33 cellular contexts compared by ENCODE assay signal in the genomic region with DNA sequence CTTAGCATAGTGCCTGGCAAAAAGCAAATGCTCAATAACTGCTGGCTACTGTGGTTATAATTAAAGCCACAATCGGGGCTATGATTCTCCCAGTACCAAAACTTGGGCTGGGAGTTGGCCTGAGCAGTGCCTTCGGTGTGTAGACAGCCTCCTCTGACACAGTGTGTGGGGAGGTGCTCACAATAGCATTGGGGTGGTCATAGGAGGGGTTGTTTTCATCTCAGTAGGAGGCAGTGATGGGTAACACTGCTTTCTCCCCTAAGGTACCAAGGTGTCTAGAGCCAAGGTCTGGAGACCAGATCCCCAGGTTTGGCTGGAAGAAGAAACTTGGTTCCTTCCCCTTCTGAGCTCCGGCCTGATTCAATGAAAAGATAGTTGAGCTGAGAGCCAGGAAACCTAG.
"Had no signal": no experiment of that assay in that cellular context is flagged by ENCODE, and none has a peak within 500 bp of the region (broad histone marks: within the 10 kb centered on the region; RNA-seq: fewer than 3 reads in every experiment).

No MANE protein-coding gene starts in this region.

- H3K27ac ChIP-seq: body of pancreas, heart right ventricle, WERI-Rb-1 had no signal

- H3K9me3 ChIP-seq: adrenal gland, body of pancreas, esophagus squamous epithelium, gastroesophageal sphincter, heart right ventricle had no signal

- H3K4me1 ChIP-seq: body of pancreas had no signal

- H3K4me3 ChIP-seq: adrenal gland, body of pancreas, esophagus squamous epithelium, gastroesophageal sphincter, heart right ventricle had no signal

- H3K27me3 ChIP-seq: adrenal gland, body of pancreas, gastroesophageal sphincter, heart right ventricle had no signal

- H3K4me1 Mint-ChIP-seq: activated B cell treated with CpG ODN at 0.5 μM for 24 hours; activated CD8-positive, alpha-beta memory T cell treated with anti-CD3 and anti-CD28 coated beads, Interleukin-2, amount 10 ng/mL, durations not matched to agents 7 days and 5 days; activated naive CD4-positive, alpha-beta T cell treated with anti-CD3 and anti-CD28 coated beads, Interleukin-2, amount 50 U/mL, for 24 hours; activated naive CD8-positive, alpha-beta T cell treated with anti-CD3 and anti-CD28 coated beads for 36 hours; activated naive CD8-positive, alpha-beta T cell treated with anti-CD3 and anti-CD28 coated beads, Interleukin-2, amount 50 U/mL, for 24 hours; T-helper 17 cell had no signal

- H3K4me3 Mint-ChIP-seq: activated B cell treated with CpG ODN at 0.5 μM for 24 hours; activated CD4-positive, alpha-beta memory T cell treated with anti-CD3 and anti-CD28 coated beads for 36 hours; activated CD8-positive, alpha-beta memory T cell treated with anti-CD3 and anti-CD28 coated beads, Interleukin-2, amount 10 ng/mL, durations not matched to agents 7 days and 5 days; activated CD8-positive, alpha-beta T cell treated with anti-CD3 and anti-CD28 coated beads, Interleukin-2, amount 10 ng/mL, durations not matched to agents 7 days and 5 days; activated naive CD4-positive, alpha-beta T cell treated with anti-CD3 and anti-CD28 coated beads for 36 hours; activated naive CD4-positive, alpha-beta T cell treated with anti-CD3 and anti-CD28 coated beads, Interleukin-2, amount 50 U/mL, for 24 hours; activated naive CD8-positive, alpha-beta T cell treated with anti-CD3 and anti-CD28 coated beads for 36 hours; activated naive CD8-positive, alpha-beta T cell treated with anti-CD3 and anti-CD28 coated beads, Interleukin-2, amount 50 U/mL, for 24 hours; activated T-helper 1 cell treated with anti-CD3 and anti-CD28 coated beads, Interleukin-12 subunit alpha, Interleukin-12 subunit beta, Interleukin-2, Interleukin-4 antibody, amounts not matched to agents 30 ng/mL and 10 ng/mL and 1 ng/mL, durations not matched to agents 14 hours and 24 hours and 36 hours; effector memory CD8-positive, alpha-beta T cell; T-helper 17 cell; T-helper 2 cell treated with Interferon-gamma antibody and Interleukin-4, amounts not matched to agents 5 μg/mL and 100 μg/mL, for 36 hours had no signal

- DNase-seq: activated B cell treated with CpG ODN at 0.5 μM for 24 hours; activated CD4-positive, alpha-beta memory T cell treated with anti-CD3 and anti-CD28 coated beads for 36 hours; activated CD4-positive, alpha-beta T cell treated with anti-CD3 and anti-CD28 coated beads for 48 hours; activated CD8-positive, alpha-beta memory T cell treated with anti-CD3 and anti-CD28 coated beads, Interleukin-2, amount 10 ng/mL, durations not matched to agents 7 days and 5 days; activated CD8-positive, alpha-beta memory T cell treated with anti-CD3 and anti-CD28 coated beads, Interleukin-2, amount 50 U/mL, for 4 hours; activated CD8-positive, alpha-beta T cell treated with anti-CD3 and anti-CD28 coated beads, Interleukin-2, amount 10 ng/mL, durations not matched to agents 7 days and 5 days; activated effector memory CD4-positive, alpha-beta T cell treated with anti-CD3 and anti-CD28 coated beads, Interleukin-2, amount 50 U/mL, for 16 hours; activated naive CD4-positive, alpha-beta T cell treated with anti-CD3 and anti-CD28 coated beads for 36 hours; activated naive CD8-positive, alpha-beta T cell treated with anti-CD3 and anti-CD28 coated beads for 36 hours; activated naive CD8-positive, alpha-beta T cell treated with anti-CD3 and anti-CD28 coated beads, Interleukin-2, amount 50 U/mL, for 24 hours; activated T-cell treated with anti-CD3 and anti-CD28 coated beads, Interleukin-2, amount 50 U/mL, for 1 hour; activated T-cell treated with anti-CD3 and anti-CD28 coated beads, Interleukin-2, amount 50 U/mL, for 48 hours; amygdala; aorta; body of pancreas; caudate nucleus; cortex of kidney; dermis blood vessel endothelial cell; effector CD4-positive, alpha-beta T cell; effector memory CD8-positive, alpha-beta T cell; esophagus squamous epithelium; foreskin melanocyte; heart right ventricle; T-helper 17 cell; T1000; WERI-Rb-1 had no signal

- H3K27ac Mint-ChIP-seq: activated B cell treated with CpG ODN at 0.5 μM for 24 hours; activated CD4-positive, alpha-beta memory T cell treated with anti-CD3 and anti-CD28 coated beads for 36 hours; activated CD8-positive, alpha-beta memory T cell treated with anti-CD3 and anti-CD28 coated beads, Interleukin-2, amount 10 ng/mL, durations not matched to agents 7 days and 5 days; activated CD8-positive, alpha-beta T cell treated with anti-CD3 and anti-CD28 coated beads, Interleukin-2, amount 10 ng/mL, durations not matched to agents 7 days and 5 days; activated naive CD4-positive, alpha-beta T cell treated with anti-CD3 and anti-CD28 coated beads for 36 hours; activated naive CD4-positive, alpha-beta T cell treated with anti-CD3 and anti-CD28 coated beads, Interleukin-2, amount 50 U/mL, for 24 hours; activated naive CD8-positive, alpha-beta T cell treated with anti-CD3 and anti-CD28 coated beads for 36 hours; activated naive CD8-positive, alpha-beta T cell treated with anti-CD3 and anti-CD28 coated beads, Interleukin-2, amount 50 U/mL, for 24 hours; activated T-helper 1 cell treated with anti-CD3 and anti-CD28 coated beads, Interleukin-12 subunit alpha, Interleukin-12 subunit beta, Interleukin-2, Interleukin-4 antibody, amounts not matched to agents 30 ng/mL and 10 ng/mL and 1 ng/mL, durations not matched to agents 14 hours and 24 hours and 36 hours; activated T-helper 2 cell treated with anti-CD3 and anti-CD28 coated beads, Interferon-gamma antibody, Interleukin-2, Interleukin-4, amounts not matched to agents 10 μg/mL and 5 μg/mL and 100 μg/mL, durations not matched to agents 14 hours and 24 hours and 36 hours; effector memory CD8-positive, alpha-beta T cell; T-helper 17 cell; T-helper 2 cell treated with Interferon-gamma antibody and Interleukin-4, amounts not matched to agents 5 μg/mL and 100 μg/mL, for 36 hours had no signal

- H3K9me3 Mint-ChIP-seq: activated B cell treated with CpG ODN at 0.5 μM for 24 hours; activated CD4-positive, alpha-beta memory T cell treated with anti-CD3 and anti-CD28 coated beads for 36 hours; activated naive CD4-positive, alpha-beta T cell treated with anti-CD3 and anti-CD28 coated beads for 36 hours; activated naive CD4-positive, alpha-beta T cell treated with anti-CD3 and anti-CD28 coated beads, Interleukin-2, amount 50 U/mL, for 24 hours; activated naive CD8-positive, alpha-beta T cell treated with anti-CD3 and anti-CD28 coated beads for 36 hours; activated naive CD8-positive, alpha-beta T cell treated with anti-CD3 and anti-CD28 coated beads, Interleukin-2, amount 50 U/mL, for 24 hours; activated T-helper 1 cell treated with anti-CD3 and anti-CD28 coated beads, Interleukin-12 subunit alpha, Interleukin-12 subunit beta, Interleukin-2, Interleukin-4 antibody, amounts not matched to agents 30 ng/mL and 10 ng/mL and 1 ng/mL, durations not matched to agents 14 hours and 24 hours and 36 hours; activated T-helper 2 cell treated with anti-CD3 and anti-CD28 coated beads, Interferon-gamma antibody, Interleukin-2, Interleukin-4, amounts not matched to agents 10 μg/mL and 5 μg/mL and 100 μg/mL, durations not matched to agents 14 hours and 24 hours and 36 hours; T-helper 2 cell treated with Interferon-gamma antibody and Interleukin-4, amounts not matched to agents 5 μg/mL and 100 μg/mL, for 36 hours had no signal

- H3K36me3 ChIP-seq: adrenal gland, esophagus squamous epithelium, gastroesophageal sphincter, heart right ventricle, WERI-Rb-1 had no signal

- H3K36me3 Mint-ChIP-seq: activated CD4-positive, alpha-beta memory T cell treated with anti-CD3 and anti-CD28 coated beads for 36 hours; activated CD8-positive, alpha-beta memory T cell treated with anti-CD3 and anti-CD28 coated beads, Interleukin-2, amount 10 ng/mL, durations not matched to agents 7 days and 5 days; activated naive CD4-positive, alpha-beta T cell treated with anti-CD3 and anti-CD28 coated beads, Interleukin-2, amount 50 U/mL, for 24 hours; activated naive CD8-positive, alpha-beta T cell treated with anti-CD3 and anti-CD28 coated beads for 36 hours had no signal

- H3K27me3 Mint-ChIP-seq: activated B cell treated with CpG ODN at 0.5 μM for 24 hours; activated CD8-positive, alpha-beta memory T cell treated with anti-CD3 and anti-CD28 coated beads, Interleukin-2, amount 10 ng/mL, durations not matched to agents 7 days and 5 days had no signal

- ATAC-seq: activated CD4-positive, CD25-positive, alpha-beta regulatory T cell treated with anti-CD3 and anti-CD28 coated beads, Interleukin-2, amount 50 U/mL, for 24 hours; activated CD8-positive, alpha-beta memory T cell treated with anti-CD3 and anti-CD28 coated beads, Interleukin-2, amount 10 ng/mL, durations not matched to agents 7 days and 5 days; activated CD8-positive, alpha-beta T cell treated with anti-CD3 and anti-CD28 coated beads, Interleukin-2, amount 10 ng/mL, durations not matched to agents 7 days and 5 days; activated naive CD8-positive, alpha-beta T cell treated with anti-CD3 and anti-CD28 coated beads, Interleukin-2, amount 50 U/mL, for 24 hours; body of pancreas; effector memory CD8-positive, alpha-beta T cell; gastroesophageal sphincter; T-helper 17 cell had no signal
